Comparison of ENCODE assay signal across 13 cellular contexts in genomic region chr2:188969236-188970032, GRCh38. TPM values are rescaled to one million over a fixed set of nuclear protein-coding genes. Genes with fewer than 3 reads are reported as not detected.
DNase-seq lines count a peak whose midpoint lies in the region.
"Had no signal": no experiment of that assay in that cellular context is flagged by ENCODE, and none has a peak within 500 bp of the region (broad histone marks: within the 10 kb centered on the region; RNA-seq: fewer than 3 reads in every experiment).

No MANE protein-coding gene starts in this region.

- DNase-seq in AG08396 (ENCODE audit: low spot score), result peak; percentile 12
- peak; percentile 93 for DNase-seq in LHCN-M2 (ENCODE audit: low read depth)
- peak; percentile 60 for DNase-seq in fibroblast of gingiva (ENCODE audit: low read depth)
- DNase-seq in non-pigmented ciliary epithelial cell (ENCODE audit: low read depth), result peak; percentile 70
- DNase-seq in activated naive CD4-positive, alpha-beta T cell (lab: John Stamatoyannopoulos, UW), result no peak
- DNase-seq in T-helper 9 cell, result no peak
- no peak for DNase-seq in activated effector memory CD4-positive, alpha-beta T cell treated with Interleukin-2 at 50 U/mL for 16 hours
- DNase-seq in DMS53 treated with DMSO at 0.1 percent for 48 hours (lab: John Stamatoyannopoulos, UW; ENCODE audit: unreplicated experiment), result no peak
- DNase-seq: activated T-cell treated with anti-CD3 and anti-CD28 coated beads, Interleukin-2, amount 50 U/mL, for 4 hours; C1 segment of cervical spinal cord; Karpas-422; NCI-H2227 treated with DMSO at 0.1 percent for 48 hours; posterior cingulate gyrus had no signal

RNA-seq across cellular contexts. Expression of gene COL3A1, which starts 4.7 kb away (rescaled TPM):
- total RNA-seq in LHCN-M2 (2014; rRNA removed), result 569 and 602 TPM in 2 replicates
- 167 TPM for polyA plus RNA-seq in LHCN-M2 (2012)

Comparison
In these comparisons a context has a peak if more than half of its experiments do, and no peak if none do; other contexts are left out.
1. DNase-seq: peak in AG08396 (single experiment), LHCN-M2 (single experiment), fibroblast of gingiva (single experiment) and non-pigmented ciliary epithelial cell (single experiment); none in activated naive CD4-positive, alpha-beta T cell (0 of 4), T-helper 9 cell (single experiment), activated effector memory CD4-positive, alpha-beta T cell treated with Interleukin-2 at 50 U/mL for 16 hours (single experiment) and DMS53 treated with DMSO at 0.1 percent for 48 hours (single experiment).